11 cellular contexts compared by ENCODE assay signal in genomic region chr7:112866424-112866823, GRCh38.
DNase-seq lines count a peak whose midpoint lies in the region; ATAC-seq and TF ChIP-seq lines count a peak whose summit lies in the region.
"Had no signal": no experiment of that assay in that cellular context is flagged by ENCODE, and none has a peak within 500 bp of the region (broad histone marks: within the 10 kb centered on the region; RNA-seq: fewer than 3 reads in every experiment).

No MANE protein-coding gene starts in this region.

- peaks cover 8% of the 10 kb centered on the region for H3K4me1 ChIP-seq in OCI-LY7 (ENCODE audit: insufficient read depth, low read length, poor library complexity, severe bottlenecking)
- peaks cover 0 to 6% (median 2%) of the 10 kb centered on the region in 4 donors for H3K4me1 ChIP-seq in stomach

- in situ Hi-C loops in KBM-7 (cut with MboI; ENCODE audit: low pct_unique_long_range_greater_than_20kb, low sequenced_read_pairs), result no loop called here

- H2AFZ ChIP-seq in OCI-LY7 (ENCODE audit: low read length), result no peak overlapping the region

- H3K4me3 ChIP-seq in GM08714 (ENCODE audit: low read length) (peak overlapping the region; percentile 14; the same call in 1 of the 2 replicates), OCI-LY7 (ENCODE audit: low read depth, low read length, poor library complexity, severe bottlenecking) (no peak overlapping the region), stomach (no peak overlapping the region)

- H3K9me3 ChIP-seq in OCI-LY7 (ENCODE audit: low read length), result no peaks in the 10 kb centered on the region
- H3K9me3 ChIP-seq in stomach, result peaks cover 0 to 9% (median 0%) of the 10 kb centered on the region in 4 donors

- CTCF ChIA-PET in OCI-LY7 (lab: Charles Lee; ENCODE audit: unreplicated experiment), result no interaction called here

- no peaks in the 10 kb centered on the region for H3K36me3 ChIP-seq in OCI-LY7 (ENCODE audit: insufficient read depth, low read length)
- H3K36me3 ChIP-seq in stomach, result no peaks in the 10 kb centered on the region

- ATAC-seq in HG02885 (IDR thresholded peaks at IDR 0.05; ENCODE audit: poor library complexity, unreplicated experiment), result peak; percentile 97
- ATAC-seq: Panc1 had no signal

- TF ChIP-seq CTCF in OCI-LY7 (conservative IDR thresholded peaks at IDR 0.05; ENCODE audit: low read length) (no peak), stomach (IDR thresholded peaks at IDR 0.05) (no peak)

- POLR2A ChIA-PET in OCI-LY7 (lab: Charles Lee), result interaction anchor here (0.9 to 1.4 kb wide), 5 partner anchors 12 to 505 kb away, joined by 3 to 5 read pairs (median 3); no protein-coding TSS in a partner anchor

- no peaks in the 10 kb centered on the region for H3K27me3 ChIP-seq in stomach
- H3K27me3 ChIP-seq: dorsolateral prefrontal cortex had no signal

- 64 to 85% (median 80%) methylated on average over 4 of the region's 4 CpGs for WGBS in stomach, 5 donors

- intact Hi-C loops in OCI-LY7 (cut with micrococcal nuclease; ENCODE audit: unreplicated experiment), result no loop called here
- intact Hi-C loops in stomach (cut with DNase I; ENCODE audit: low total_unique reads), result no loop called here

- no peak overlapping the region for H3K27ac ChIP-seq in OCI-LY7 (ENCODE audit: low read depth, low read length, poor library complexity, severe bottlenecking)
- no peak overlapping the region for H3K27ac ChIP-seq in stomach
- H3K27ac ChIP-seq: dorsolateral prefrontal cortex had no signal

- H4K20me1 ChIP-seq in OCI-LY7 (ENCODE audit: insufficient read depth, low read length), result 0 out of 2 replicates have a peak, but pooled peaks cover 3% of the 10 kb centered on the region

- DNase-seq in GM19238 (ENCODE audit: insufficient read length, low spot score) (peak; percentile 25), OCI-LY7 (ENCODE audit: low spot score) (peak; percentile 25), stomach (no peak), NCI-H1436 (lab: John Stamatoyannopoulos, UW) (no peak), RKO (ENCODE audit: low spot score) (no peak), KBM-7 (no peak)
- DNase-seq: dorsolateral prefrontal cortex; stimulated activated CD4-positive, alpha-beta T cell treated with anti-CD3 and anti-CD28 coated beads, Interleukin-15, amount 100 ng/mL, for 24 hours had no signal

- BruUV-seq in OCI-LY7 (replicated peaks; lab: Mats Ljungman, UMichigan), result no TSS peak

- TF ChIP-seq POLR2A in stomach (IDR thresholded peaks at IDR 0.05), result no peak

- TF ChIP-seq EP300 in stomach (IDR thresholded peaks at IDR 0.05), result no peak

- H3K79me2 ChIP-seq in OCI-LY7 (ENCODE audit: insufficient read depth, low read depth, low read length), result no peaks in the 10 kb centered on the region

- H3K4me2 ChIP-seq in OCI-LY7 (ENCODE audit: low read length), result peak overlapping the region; percentile 24; the same call in 1 of the 2 replicates

- no peaks in the 10 kb centered on the region for H3K9me2 ChIP-seq in OCI-LY7 (ENCODE audit: insufficient read depth, low read length)

Comparison
In these comparisons a context has a peak if more than half of its experiments do, and no peak if none do; other contexts are left out.
1. DNase-seq: peak in GM19238 (single experiment) and OCI-LY7 (single experiment); none in stomach (single experiment), NCI-H1436 (single experiment), RKO (single experiment) and KBM-7 (single experiment).